In the genomic region with DNA sequence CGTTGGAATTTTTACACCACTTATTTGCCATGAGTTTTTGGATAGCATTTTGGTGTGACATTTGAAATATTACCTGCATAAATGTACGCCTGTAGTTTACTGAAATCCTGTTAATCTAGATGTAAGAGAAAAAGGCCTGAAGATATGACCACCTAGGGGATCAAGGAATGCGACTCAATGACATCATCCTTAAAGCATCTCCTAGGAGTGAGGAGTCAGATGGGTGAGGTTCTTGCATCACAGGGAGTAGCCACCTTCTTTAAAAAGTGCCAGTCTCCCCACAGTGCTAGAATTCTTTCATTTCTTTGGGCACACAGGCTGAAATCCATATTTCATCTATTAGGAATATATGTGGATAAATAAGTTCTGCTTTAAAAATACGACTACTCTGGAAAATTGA, we compare ENCODE assay signal across 24 cellular contexts. TPM values are rescaled to one million over a fixed set of nuclear protein-coding genes. Genes with fewer than 3 reads are reported as not detected.
A peak's percentile ranks its signal among the peaks of the same experiment; 100 is the strongest.
DNase-seq lines count a peak whose midpoint lies in the region; ATAC-seq, FAIRE-seq and TF ChIP-seq lines count a peak whose summit lies in the region.
"Had no signal": no experiment of that assay in that cellular context is flagged by ENCODE, and none has a peak within 500 bp of the region (broad histone marks: within the 10 kb centered on the region; RNA-seq: fewer than 3 reads in every experiment).

No MANE protein-coding gene starts in this region.

- no peak overlapping the region for H3K9ac ChIP-seq in kidney (ENCODE audit: low read length in 2 of 2)

- intact Hi-C loops in sciatic nerve (cut with DNase I) (no loop called here), kidney (cut with DNase I) (no loop called here)

- H3K4me1 ChIP-seq in kidney (ENCODE audit: control insufficient read depth in 1 of 2, insufficient read depth in 1 of 2, low read depth in 1 of 2, low read length in 2 of 2): no peaks in the 10 kb centered on the region

- no peaks in the 10 kb centered on the region for H3K9me3 ChIP-seq in kidney (ENCODE audit: control insufficient read depth in 1 of 2, low read length in 2 of 2)
- H3K9me3 ChIP-seq: mucosa of descending colon had no signal

- DNase-seq in EL (peak; percentile 56), HTR-8/SVneo (ENCODE audit: insufficient read length, low spot score) (peak; percentile 45), astrocyte of the spinal cord (ENCODE audit: low read depth, low spot score) (peak; percentile 12), iris pigment epithelial cell (ENCODE audit: low read depth) (peak; percentile 10), sciatic nerve (ENCODE audit: low spot score) (no peak), kidney (no peak), inferior parietal cortex (ENCODE audit: extremely low spot score) (no peak)
- DNase-seq: activated CD4-positive, alpha-beta T cell treated with anti-CD3 and anti-CD28 coated beads for 48 hours; activated naive CD8-positive, alpha-beta T cell treated with anti-CD3 and anti-CD28 coated beads, Interleukin-2, amount 50 U/mL, for 24 hours; CD4-positive, alpha-beta memory T cell; DMS53; foreskin melanocyte; H9; hypothalamus; KG1; left ventricle myocardium superior; mucosa of descending colon; NCI-H1930; NCI-H510A; retina; SHP77; T-cell had no signal

- H3K4me3 ChIP-seq in astrocyte of the spinal cord (ENCODE audit: low read depth, low read length): no peak overlapping the region
- no peak overlapping the region for H3K4me3 ChIP-seq in kidney (ENCODE audit: low read length in 2 of 2)
- H3K4me3 ChIP-seq: mucosa of descending colon had no signal

- TF ChIP-seq CTCF in astrocyte of the spinal cord (IDR thresholded peaks at IDR 0.05; ENCODE audit: low read depth, low read length) (no peak), kidney (IDR thresholded peaks at IDR 0.05; ENCODE audit: borderline replicate concordance, extremely low read depth, insufficient read depth) (no peak)

- no peaks in the 10 kb centered on the region for H3K36me3 ChIP-seq in kidney (ENCODE audit: control insufficient read depth in 1 of 2, insufficient read depth in 2 of 2, low read length in 2 of 2)

- in situ Hi-C loops in astrocyte of the spinal cord (cut with HindIII; ENCODE audit: low sequenced_read_pairs): no loop called here

- H3K27ac ChIP-seq in kidney (ENCODE audit: low read depth in 2 of 2, low read length in 2 of 2): no peak overlapping the region

- no peak for ATAC-seq in SK-N-SH treated with all-trans-retinoic acid at 6 μM for 48 hours
- no peak for ATAC-seq in sciatic nerve
- ATAC-seq: activated naive CD8-positive, alpha-beta T cell treated with anti-CD3 and anti-CD28 coated beads, Interleukin-2, amount 50 U/mL, for 24 hours; left ventricle myocardium superior; mucosa of descending colon; T-cell had no signal

- FAIRE-seq in HTR-8/SVneo (lab: Jason Lieb, UNC): no peak
- no peak for FAIRE-seq in kidney (lab: Jason Lieb, UNC)
- FAIRE-seq: GM18507 had no signal

TF ChIP-seq in SK-N-SH treated with all-trans-retinoic acid at 6 μM for 48 hours, 23 proteins besides CTCF, POLR2A, EP300 and RAD21:
- TF ChIP-seq ESRRG (CRISPR knock-in tag; IDR thresholded peaks at IDR 0.05) (no peak), ZNF565 (CRISPR knock-in tag; conservative IDR thresholded peaks at IDR 0.05; ENCODE audit: low read depth) (no peak), ZNF8 (CRISPR knock-in tag; IDR thresholded peaks at IDR 0.05) (no peak), ISL1 (CRISPR knock-in tag; IDR thresholded peaks at IDR 0.05) (no peak), BACH2 (CRISPR knock-in tag; IDR thresholded peaks at IDR 0.05; ENCODE audit: borderline replicate concordance) (no peak), ZC3H10 (CRISPR knock-in tag; IDR thresholded peaks at IDR 0.05) (no peak), ZNF70 (CRISPR knock-in tag; IDR thresholded peaks at IDR 0.05) (no peak), SNAI2 (CRISPR knock-in tag; IDR thresholded peaks at IDR 0.05) (no peak), ZFP3 (CRISPR knock-in tag; IDR thresholded peaks at IDR 0.05) (no peak)
- TF ChIP-seq, protein P1, sequence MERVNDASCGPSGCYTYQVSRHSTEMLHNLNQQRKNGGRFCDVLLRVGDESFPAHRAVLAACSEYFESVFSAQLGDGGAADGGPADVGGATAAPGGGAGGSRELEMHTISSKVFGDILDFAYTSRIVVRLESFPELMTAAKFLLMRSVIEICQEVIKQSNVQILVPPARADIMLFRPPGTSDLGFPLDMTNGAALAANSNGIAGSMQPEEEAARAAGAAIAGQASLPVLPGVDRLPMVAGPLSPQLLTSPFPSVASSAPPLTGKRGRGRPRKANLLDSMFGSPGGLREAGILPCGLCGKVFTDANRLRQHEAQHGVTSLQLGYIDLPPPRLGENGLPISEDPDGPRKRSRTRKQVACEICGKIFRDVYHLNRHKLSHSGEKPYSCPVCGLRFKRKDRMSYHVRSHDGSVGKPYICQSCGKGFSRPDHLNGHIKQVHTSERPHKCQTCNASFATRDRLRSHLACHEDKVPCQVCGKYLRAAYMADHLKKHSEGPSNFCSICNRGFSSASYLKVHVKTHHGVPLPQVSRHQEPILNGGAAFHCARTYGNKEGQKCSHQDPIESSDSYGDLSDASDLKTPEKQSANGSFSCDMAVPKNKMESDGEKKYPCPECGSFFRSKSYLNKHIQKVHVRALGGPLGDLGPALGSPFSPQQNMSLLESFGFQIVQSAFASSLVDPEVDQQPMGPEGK (CRISPR knock-in tag; IDR thresholded peaks at IDR 0.05; ENCODE audit: borderline replicate concordance): no peak

RNA-seq across cellular contexts. Expression of gene ADCYAP1, which starts 34.5 kb away (rescaled TPM):
- total RNA-seq in sciatic nerve (0.27 TPM), kidney (11.1 TPM)
- 1.8 TPM for polyA plus RNA-seq in kidney (ENCODE audit: insufficient read depth, low read depth, low replicate concordance)
- total RNA-seq: CD4-positive, alpha-beta memory T cell; H9; T-cell had no signal
- polyA plus RNA-seq: CD4-positive, alpha-beta memory T cell had no signal

Comparison
In these comparisons a context has a peak if more than half of its experiments do, and no peak if none do; other contexts are left out.
1. DNase-seq: peak in EL (single experiment), HTR-8/SVneo (single experiment), astrocyte of the spinal cord (single experiment) and iris pigment epithelial cell (single experiment); none in sciatic nerve (single experiment), kidney (single experiment) and inferior parietal cortex (single experiment).